ENCODE assay signal across 19 cellular contexts in genomic region chr1:6450943-6451373, GRCh38. TPM values are rescaled to one million over a fixed set of nuclear protein-coding genes. Genes with fewer than 3 reads are reported as not detected.
"Had no signal": no experiment of that assay in that cellular context is flagged by ENCODE, and none has a peak within 500 bp of the region (broad histone marks: within the 10 kb centered on the region; RNA-seq: fewer than 3 reads in every experiment).

No MANE protein-coding gene starts in this region.

- ATAC-seq: activated CD8-positive, alpha-beta T cell treated with anti-CD3 and anti-CD28 coated beads for 36 hours; activated naive CD4-positive, alpha-beta T cell treated with anti-CD3 and anti-CD28 coated beads, Interleukin-2, amount 50 U/mL, for 72 hours; activated T-cell treated with anti-CD3 and anti-CD28 coated beads, Interleukin-2, amount 50 U/mL, for 72 hours; stimulated activated naive B cell treated with anti-CD40 and anti-IgM and Interleukin-4, amounts not matched to agents 10 μg/mL and 1 μg/mL and 100 μg/mL, for 72 hours; WTC11 had no signal

- H3K4me3 ChIP-seq: esophagus muscularis mucosa, left ventricle myocardium inferior, ovary, tibial nerve had no signal

- H3K9me3 Mint-ChIP-seq: activated CD8-positive, alpha-beta T cell treated with anti-CD3 and anti-CD28 coated beads for 36 hours; activated naive CD4-positive, alpha-beta T cell treated with anti-CD3 and anti-CD28 coated beads, Interleukin-2, amount 50 U/mL, for 72 hours; activated T-cell treated with anti-CD3 and anti-CD28 coated beads, Interleukin-2, amount 50 U/mL, for 72 hours; stimulated activated naive B cell treated with anti-CD40 and anti-IgM and Interleukin-4, amounts not matched to agents 10 μg/mL and 1 μg/mL and 100 μg/mL, for 72 hours; WTC11 had no signal

- H3K27me3 ChIP-seq: ovary had no signal

- H3K4me3 Mint-ChIP-seq: activated CD8-positive, alpha-beta T cell treated with anti-CD3 and anti-CD28 coated beads for 36 hours; activated T-cell treated with anti-CD3 and anti-CD28 coated beads, Interleukin-2, amount 50 U/mL, for 72 hours; stimulated activated naive B cell treated with anti-CD40 and anti-IgM and Interleukin-4, amounts not matched to agents 10 μg/mL and 1 μg/mL and 100 μg/mL, for 72 hours; WTC11 had no signal

- H3K36me3 ChIP-seq: esophagus muscularis mucosa, left ventricle myocardium inferior, ovary had no signal

- H3K9me3 ChIP-seq: esophagus muscularis mucosa, left ventricle myocardium inferior, ovary, tibial nerve had no signal

- H3K27ac ChIP-seq: esophagus muscularis mucosa, left ventricle myocardium inferior, ovary had no signal

- DNase-seq: activated CD4-positive, alpha-beta T cell treated with anti-CD3 and anti-CD28 coated beads for 48 hours; activated CD8-positive, alpha-beta T cell treated with anti-CD3 and anti-CD28 coated beads for 36 hours; activated gamma-delta T cell; activated T-cell treated with anti-CD3 and anti-CD28 coated beads, Interleukin-2, amount 50 U/mL, for 72 hours; amniotic stem cell; caudate nucleus; left ventricle myocardium inferior; mesenchymal stem cell; ovary; retina; stimulated activated CD4-positive, alpha-beta T cell treated with anti-CD3 and anti-CD28 coated beads, Interleukin-15, amount 100 ng/mL, for 24 hours; stimulated activated CD4-positive, alpha-beta T cell treated with anti-CD3 and anti-CD28 coated beads, Interleukin-4, amount 100 ng/mL, for 1 hour; stimulated activated naive B cell treated with anti-CD40 and anti-IgM and Interleukin-4, amounts not matched to agents 10 μg/mL and 1 μg/mL and 100 μg/mL, for 72 hours; T-helper 2 cell had no signal

- H3K27ac Mint-ChIP-seq: activated CD8-positive, alpha-beta T cell treated with anti-CD3 and anti-CD28 coated beads for 36 hours; activated naive CD4-positive, alpha-beta T cell treated with anti-CD3 and anti-CD28 coated beads, Interleukin-2, amount 50 U/mL, for 72 hours; activated T-cell treated with anti-CD3 and anti-CD28 coated beads, Interleukin-2, amount 50 U/mL, for 72 hours; stimulated activated naive B cell treated with anti-CD40 and anti-IgM and Interleukin-4, amounts not matched to agents 10 μg/mL and 1 μg/mL and 100 μg/mL, for 72 hours; WTC11 had no signal

RNA-seq across cellular contexts. Expression of gene HES2, which starts 31.2 kb away (rescaled TPM):
- total RNA-seq: esophagus muscularis mucosa, left ventricle myocardium inferior, skeletal muscle tissue, tibial nerve had no signal
